ENCODE assay signal across 23 cellular contexts in the genomic region with DNA sequence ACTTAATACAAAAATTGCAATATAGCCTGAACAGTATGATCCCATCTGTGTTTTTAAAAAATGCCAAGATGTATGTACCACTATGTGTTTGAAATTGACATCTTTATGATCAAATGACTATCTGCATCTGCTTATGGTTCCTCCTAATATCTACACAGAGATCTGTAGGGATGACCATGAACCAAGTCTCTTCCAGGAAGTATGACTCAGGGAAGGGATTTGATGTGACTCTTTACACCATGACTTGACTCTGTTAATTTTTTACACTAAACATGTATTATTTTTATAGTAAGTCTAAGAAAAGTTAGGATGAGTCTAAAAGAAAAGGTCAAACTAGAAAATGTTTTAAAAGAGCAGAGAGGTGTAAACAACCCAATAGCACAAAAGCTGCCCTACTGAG.
A peak's percentile ranks its signal among the peaks of the same experiment; 100 is the strongest.
DNase-seq lines count a peak whose midpoint lies in the region; ATAC-seq, FAIRE-seq and TF ChIP-seq lines count a peak whose summit lies in the region.
"Had no signal": no experiment of that assay in that cellular context is flagged by ENCODE, and none has a peak within 500 bp of the region (broad histone marks: within the 10 kb centered on the region; RNA-seq: fewer than 3 reads in every experiment).

No MANE protein-coding gene starts in this region.

- peaks cover 8% of the 10 kb centered on the region; the same call in 1 of the 2 replicates for H3K79me2 ChIP-seq in GM23248 (ENCODE audit: insufficient read depth)
- H3K79me2 ChIP-seq in astrocyte (ENCODE audit: insufficient read depth, low read length) = no peaks in the 10 kb centered on the region

- H3K4me1 ChIP-seq in GM23248 (ENCODE audit: insufficient read depth) (peaks cover 7% of the 10 kb centered on the region; the same call in 1 of the 2 replicates), astrocyte (ENCODE audit: insufficient read depth, low read length) (peaks cover under 1% of the 10 kb centered on the region), mucosa of descending colon (ENCODE audit: low read depth) (no peaks in the 10 kb centered on the region)
- H3K4me1 ChIP-seq: vagina had no signal

- no peak overlapping the region for H3K4me3 ChIP-seq in GM23248
- H3K4me3 ChIP-seq in astrocyte (ENCODE audit: insufficient read depth, low read depth, low read length) = no peak overlapping the region
- no peak overlapping the region for H3K4me3 ChIP-seq in mucosa of descending colon
- H3K4me3 ChIP-seq in brain microvascular endothelial cell (ENCODE audit: low read depth, low read length) = no peak overlapping the region
- H3K4me3 ChIP-seq in dorsolateral prefrontal cortex = no peak overlapping the region
- H3K4me3 ChIP-seq: left ventricle myocardium inferior, vagina had no signal

- H3K36me3 Mint-ChIP-seq in activated CD4-positive, alpha-beta T cell treated with anti-CD3 and anti-CD28 coated beads, Interleukin-2, amount 10 ng/mL, durations not matched to agents 24 days and 14 days (ENCODE audit: low read depth) = peaks cover 11% of the 10 kb centered on the region
- peaks cover 15% of the 10 kb centered on the region for H3K36me3 Mint-ChIP-seq in activated CD4-positive, alpha-beta T cell treated with anti-CD3 and anti-CD28 coated beads, Interleukin-2, amount 10 ng/mL, durations not matched to agents 7 days and 5 days (ENCODE audit: low read depth)
- H3K36me3 Mint-ChIP-seq in astrocyte (ENCODE audit: low read depth, unreplicated experiment) = peaks cover 3% of the 10 kb centered on the region

- H3K9me3 ChIP-seq in GM23248 (ENCODE audit: low read depth) (no peaks in the 10 kb centered on the region), astrocyte (ENCODE audit: insufficient read depth, low read depth, low read length) (no peaks in the 10 kb centered on the region), mucosa of descending colon (no peaks in the 10 kb centered on the region)
- H3K9me3 ChIP-seq: left ventricle myocardium inferior, vagina had no signal

- no peak for DNase-seq in activated CD4-positive, alpha-beta T cell treated with anti-CD3 and anti-CD28 coated beads, Interleukin-2, amount 10 ng/mL, durations not matched to agents 24 days and 14 days
- DNase-seq in activated CD4-positive, alpha-beta T cell treated with anti-CD3 and anti-CD28 coated beads, Interleukin-2, amount 10 ng/mL, durations not matched to agents 7 days and 5 days = no peak
- DNase-seq in GM23248 (peak; percentile 56), astrocyte (ENCODE audit: low read depth) (no peak), mucosa of descending colon (no peak), SK-N-DZ (ENCODE audit: low spot score) (no peak), brain microvascular endothelial cell (no peak), dorsolateral prefrontal cortex (no peak)
- DNase-seq: activated effector memory CD4-positive, alpha-beta T cell treated with Interleukin-2 at 50 U/mL for 16 hours; caudate nucleus; CD4-positive, CD25-positive, alpha-beta regulatory T cell; DND-41; left ventricle myocardium inferior; NCI-H1092 treated with DMSO at 0.1 percent for 48 hours; NCI-H2081; NCI-H510A; NK-92 treated with Interleukin-12 subunit alpha and Interleukin-12 subunit beta, amount 100 ng/mL, for 24 hours; RPMI8226 had no signal

- POLR2A ChIA-PET in activated CD4-positive, alpha-beta T cell treated with anti-CD3 and anti-CD28 coated beads, Interleukin-2, amount 10 ng/mL, durations not matched to agents 7 days and 5 days (lab: Charles Lee) = no interaction called here

- H3K36me3 ChIP-seq in GM23248 (ENCODE audit: low read depth) (no peaks in the 10 kb centered on the region), astrocyte (ENCODE audit: insufficient read depth, low read length) (no peaks in the 10 kb centered on the region), mucosa of descending colon (ENCODE audit: low read depth) (no peaks in the 10 kb centered on the region), brain microvascular endothelial cell (replicated peaks) (no peaks in the 10 kb centered on the region)
- H3K36me3 ChIP-seq: left ventricle myocardium inferior, vagina had no signal

- H3K4me1 Mint-ChIP-seq in activated CD4-positive, alpha-beta T cell treated with anti-CD3 and anti-CD28 coated beads, Interleukin-2, amount 10 ng/mL, durations not matched to agents 24 days and 14 days = peaks cover 34% of the 10 kb centered on the region
- H3K4me1 Mint-ChIP-seq in activated CD4-positive, alpha-beta T cell treated with anti-CD3 and anti-CD28 coated beads, Interleukin-2, amount 10 ng/mL, durations not matched to agents 7 days and 5 days = peaks cover 31% of the 10 kb centered on the region
- H3K4me1 Mint-ChIP-seq in astrocyte (ENCODE audit: low read depth, unreplicated experiment) = peaks cover 27% of the 10 kb centered on the region

- H3K9ac ChIP-seq in GM23248 = no peak overlapping the region
- no peak overlapping the region for H3K9ac ChIP-seq in astrocyte (ENCODE audit: low read length)

- H3K27ac Mint-ChIP-seq in activated CD4-positive, alpha-beta T cell treated with anti-CD3 and anti-CD28 coated beads, Interleukin-2, amount 10 ng/mL, durations not matched to agents 24 days and 14 days = peak overlapping the region; percentile 53
- H3K27ac Mint-ChIP-seq in activated CD4-positive, alpha-beta T cell treated with anti-CD3 and anti-CD28 coated beads, Interleukin-2, amount 10 ng/mL, durations not matched to agents 7 days and 5 days = no peak overlapping the region
- H3K27ac Mint-ChIP-seq in astrocyte (ENCODE audit: unreplicated experiment) = no peak overlapping the region

- H3K4me2 ChIP-seq in GM23248 (ENCODE audit: unreplicated experiment) (no peak overlapping the region), astrocyte (ENCODE audit: low read length) (no peak overlapping the region)

- H4K20me1 ChIP-seq in GM23248 (ENCODE audit: insufficient read depth) (no peaks in the 10 kb centered on the region), astrocyte (ENCODE audit: insufficient read depth, low read length) (no peaks in the 10 kb centered on the region)

- peaks cover 4% of the 10 kb centered on the region for H3K9me3 Mint-ChIP-seq in activated CD4-positive, alpha-beta T cell treated with anti-CD3 and anti-CD28 coated beads, Interleukin-2, amount 10 ng/mL, durations not matched to agents 24 days and 14 days
- H3K9me3 Mint-ChIP-seq in activated CD4-positive, alpha-beta T cell treated with anti-CD3 and anti-CD28 coated beads, Interleukin-2, amount 10 ng/mL, durations not matched to agents 7 days and 5 days = no peaks in the 10 kb centered on the region
- no peaks in the 10 kb centered on the region for H3K9me3 Mint-ChIP-seq in astrocyte (ENCODE audit: unreplicated experiment)
- H3K9me3 Mint-ChIP-seq: CD4-positive, CD25-positive, alpha-beta regulatory T cell had no signal

- H3K9me2 ChIP-seq in GM23248 (ENCODE audit: insufficient read depth) = no peaks in the 10 kb centered on the region

- no peak overlapping the region for H3K4me3 Mint-ChIP-seq in activated CD4-positive, alpha-beta T cell treated with anti-CD3 and anti-CD28 coated beads, Interleukin-2, amount 10 ng/mL, durations not matched to agents 24 days and 14 days
- no peak overlapping the region for H3K4me3 Mint-ChIP-seq in activated CD4-positive, alpha-beta T cell treated with anti-CD3 and anti-CD28 coated beads, Interleukin-2, amount 10 ng/mL, durations not matched to agents 7 days and 5 days
- H3K4me3 Mint-ChIP-seq in astrocyte (ENCODE audit: unreplicated experiment) = no peak overlapping the region

- intact Hi-C loops in activated CD4-positive, alpha-beta T cell treated with anti-CD3 and anti-CD28 coated beads, Interleukin-2, amount 10 ng/mL, durations not matched to agents 24 days and 14 days (cut with micrococcal nuclease) = no loop called here
- intact Hi-C loops in mucosa of descending colon (cut with DNase I, micrococcal nuclease) = no loop called here
- intact Hi-C loops in dorsolateral prefrontal cortex (cut with DNase I) = loop anchor here in 1 of 2 donors (10.0 kb wide), 1 partner anchor 49 kb away; no protein-coding TSS in a partner anchor

- H3K27me3 ChIP-seq in GM23248 (replicated peaks; ENCODE audit: insufficient read depth) (no peaks in the 10 kb centered on the region), astrocyte (ENCODE audit: insufficient read depth, low read length) (no peaks in the 10 kb centered on the region), brain microvascular endothelial cell (replicated peaks) (no peaks in the 10 kb centered on the region), dorsolateral prefrontal cortex (peaks cover 0 to 74% (median 16%) of the 10 kb centered on the region in 45 donors)
- H3K27me3 ChIP-seq: vagina had no signal

- no peak overlapping the region for H3K27ac ChIP-seq in GM23248
- no peak overlapping the region for H3K27ac ChIP-seq in astrocyte (ENCODE audit: low read depth, low read length)
- no peak overlapping the region for H3K27ac ChIP-seq in brain microvascular endothelial cell
- no peak overlapping the region for H3K27ac ChIP-seq in dorsolateral prefrontal cortex
- H3K27ac ChIP-seq: HL-60, left ventricle myocardium inferior, vagina, VCaP had no signal

- H3F3A ChIP-seq in GM23248 (ENCODE audit: insufficient read depth) = no peaks in the 10 kb centered on the region

- in situ Hi-C loops in GM23248 (cut with MboI) = no loop called here
- in situ Hi-C loops in brain microvascular endothelial cell (cut with HindIII; ENCODE audit: low pct_ligation_motif_present, low sequenced_read_pairs) = no loop called here

- H2AFZ ChIP-seq in GM23248 (no peak overlapping the region), astrocyte (ENCODE audit: low read depth, low read length) (no peak overlapping the region)

- no peak for TF ChIP-seq CTCF in astrocyte (IDR thresholded peaks at IDR 0.05; ENCODE audit: insufficient read depth, low read depth, low read length)
- no peak for TF ChIP-seq CTCF in mucosa of descending colon (IDR thresholded peaks at IDR 0.05)
- TF ChIP-seq CTCF in brain microvascular endothelial cell (IDR thresholded peaks at IDR 0.05; ENCODE audit: low read depth, low read length, missing control alignments) = no peak
- TF ChIP-seq CTCF in dorsolateral prefrontal cortex (IDR thresholded peaks at IDR 0.05 in 54 of 56, conservative IDR thresholded peaks at IDR 0.05 in 2 of 56; ENCODE audit: low read depth in 1 of 56, partially characterized antibody in 56 of 56) = no peak

- CTCF ChIA-PET in activated CD4-positive, alpha-beta T cell treated with anti-CD3 and anti-CD28 coated beads, Interleukin-2, amount 10 ng/mL, durations not matched to agents 7 days and 5 days (lab: Charles Lee) = no interaction called here

- ATAC-seq in mucosa of descending colon = peak; percentile 28
- ATAC-seq: esophagus mucosa, HCT116 had no signal

- no peaks in the 10 kb centered on the region for H3K27me3 Mint-ChIP-seq in activated CD4-positive, alpha-beta T cell treated with anti-CD3 and anti-CD28 coated beads, Interleukin-2, amount 10 ng/mL, durations not matched to agents 24 days and 14 days
- no peaks in the 10 kb centered on the region for H3K27me3 Mint-ChIP-seq in activated CD4-positive, alpha-beta T cell treated with anti-CD3 and anti-CD28 coated beads, Interleukin-2, amount 10 ng/mL, durations not matched to agents 7 days and 5 days
- no peaks in the 10 kb centered on the region for H3K27me3 Mint-ChIP-seq in astrocyte (ENCODE audit: low read depth, unreplicated experiment)
- H3K27me3 Mint-ChIP-seq: CD4-positive, CD25-positive, alpha-beta regulatory T cell had no signal

- FAIRE-seq in astrocyte (lab: Jason Lieb, UNC) = peak; percentile 96
